Comparison of ENCODE assay signal across 23 cellular contexts in the genomic region with DNA sequence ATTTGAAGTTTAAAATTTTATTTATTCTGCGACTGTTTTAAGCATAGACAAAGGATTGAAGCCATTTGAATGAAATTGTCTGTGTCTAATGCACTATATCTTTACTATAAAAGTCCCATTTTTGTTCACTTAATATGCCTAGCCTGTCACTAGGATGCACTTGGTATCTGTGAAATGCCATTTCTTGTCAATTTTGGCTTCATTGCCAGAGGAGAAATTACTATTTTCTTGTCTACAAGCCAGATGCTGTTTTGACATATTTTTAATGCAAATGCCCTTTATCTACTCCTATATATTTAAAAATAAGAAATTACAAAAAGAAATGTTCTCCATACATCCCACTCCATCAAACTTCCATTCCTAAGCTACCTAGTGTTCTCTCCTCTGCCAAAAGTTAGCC.
"Had no signal": no experiment of that assay in that cellular context is flagged by ENCODE, and none has a peak within 500 bp of the region (broad histone marks: within the 10 kb centered on the region; RNA-seq: fewer than 3 reads in every experiment).

No MANE protein-coding gene starts in this region.

- H3K9me3 ChIP-seq: colonic mucosa, esophagus muscularis mucosa, esophagus squamous epithelium, gastrocnemius medialis, gastroesophageal sphincter, heart left ventricle, heart right ventricle had no signal

- H3K36me3 ChIP-seq: colonic mucosa, esophagus muscularis mucosa, esophagus squamous epithelium, gastrocnemius medialis, gastroesophageal sphincter, heart left ventricle, heart right ventricle had no signal

- H3K4me1 ChIP-seq: colonic mucosa, esophagus squamous epithelium, foreskin keratinocyte had no signal

- H3K4me3 ChIP-seq: colonic mucosa, coronary artery, dorsolateral prefrontal cortex, esophagus muscularis mucosa, esophagus squamous epithelium, gastrocnemius medialis, gastroesophageal sphincter, heart left ventricle, heart right ventricle had no signal

- H3K27me3 ChIP-seq: colonic mucosa, dorsolateral prefrontal cortex, esophagus muscularis mucosa, esophagus squamous epithelium, foreskin keratinocyte, gastrocnemius medialis, gastroesophageal sphincter, heart left ventricle, heart right ventricle had no signal

- DNase-seq: colonic mucosa; cortex of kidney; dermis blood vessel endothelial cell; dorsolateral prefrontal cortex; effector CD4-positive, alpha-beta T cell; effector CD8-positive, alpha-beta T cell; effector memory CD4-positive, alpha-beta T cell; effector memory CD8-positive, alpha-beta T cell; endodermal cell; erythroblast; esophagus squamous epithelium; foreskin fibroblast; foreskin keratinocyte; foreskin melanocyte; gastrocnemius medialis; glutamatergic neuron; head of caudate nucleus; heart left ventricle; heart right ventricle had no signal

- H3K27ac ChIP-seq: colonic mucosa, coronary artery, dorsolateral prefrontal cortex, epithelial cell of prostate, esophagus muscularis mucosa, esophagus squamous epithelium, foreskin keratinocyte, gastrocnemius medialis, gastroesophageal sphincter, heart left ventricle, heart right ventricle had no signal
